Comparison of ENCODE assay signal across 9 cellular contexts in genomic region chr18:63676526-63676925, GRCh38. TPM values are rescaled to one million over a fixed set of nuclear protein-coding genes. Genes with fewer than 3 reads are reported as not detected.
DNase-seq lines count a peak whose midpoint lies in the region; ATAC-seq and TF ChIP-seq lines count a peak whose summit lies in the region.
"Had no signal": no experiment of that assay in that cellular context is flagged by ENCODE, and none has a peak within 500 bp of the region (broad histone marks: within the 10 kb centered on the region; RNA-seq: fewer than 3 reads in every experiment).

No MANE protein-coding gene starts in this region.

- peak; percentile 22 to 43 for DNase-seq in NOMO-1 (lab: John Stamatoyannopoulos, UW; ENCODE audit: unreplicated experiment in 2 of 2)
- DNase-seq in kidney epithelial cell (ENCODE audit: low read depth) = no peak
- DNase-seq in 8988T = no peak
- no peak for DNase-seq in transverse colon
- no peak for DNase-seq in NCI-H146 (lab: John Stamatoyannopoulos, UW)

- H3K36me3 ChIP-seq in kidney epithelial cell (ENCODE audit: control insufficient read depth, insufficient read depth, low read length) (no peaks in the 10 kb centered on the region), transverse colon (no peaks in the 10 kb centered on the region)

- in situ Hi-C loops in transverse colon (cut with MboI; ENCODE audit: low pct_ligation_motif_present in 1 of 4, low pct_unique_long_range_greater_than_20kb in 1 of 4, low sequenced_read_pairs in 3 of 4) = no loop called here

- TF ChIP-seq CTCF in kidney epithelial cell (IDR thresholded peaks at IDR 0.05; ENCODE audit: insufficient read depth, low read length, poor library complexity, severe bottlenecking) = peak; percentile 45
- peak in 1 of 5 experiments; percentile 5 for TF ChIP-seq CTCF in transverse colon (IDR thresholded peaks at IDR 0.05)

- no peak for TF ChIP-seq EP300 in transverse colon (IDR thresholded peaks at IDR 0.05; ENCODE audit: low read depth)

- H3K27me3 ChIP-seq in kidney epithelial cell (ENCODE audit: control insufficient read depth, insufficient read depth, low read length) (no peaks in the 10 kb centered on the region), transverse colon (no peaks in the 10 kb centered on the region)

- TF ChIP-seq POLR2A in transverse colon (IDR thresholded peaks at IDR 0.05) = no peak

- intact Hi-C loops in transverse colon (cut with DNase I; ENCODE audit: low total_unique reads) = loop anchor here (2.0 kb wide), 1 partner anchor 52 kb away; no protein-coding TSS in a partner anchor

- WGBS in transverse colon (ENCODE audit: low coverage in 1 of 2), 2 donors = 22 to 26% methylated on average over 4 of the region's 4 CpGs

- H3K9me3 ChIP-seq in transverse colon = no peaks in the 10 kb centered on the region

- H3K4me1 ChIP-seq in transverse colon = no peaks in the 10 kb centered on the region

- ATAC-seq in GM18520 (IDR thresholded peaks at IDR 0.05; ENCODE audit: unreplicated experiment) (peak; percentile 63), HG02798 (IDR thresholded peaks at IDR 0.05; ENCODE audit: poor library complexity, unreplicated experiment) (peak; percentile 71)

- no peak overlapping the region for H3K27ac ChIP-seq in transverse colon

- H3K4me3 ChIP-seq in kidney epithelial cell (ENCODE audit: low read depth, low read length) (no peak overlapping the region), transverse colon (no peak overlapping the region)

RNA-seq across cellular contexts. Expression of gene SERPINB3, which starts 14.8 kb away (rescaled TPM):
- not detected in 2 replicates for total RNA-seq in kidney epithelial cell
- not detected for total RNA-seq in transverse colon
- total RNA-seq: T-helper 1 cell treated with Interleukin-12 subunit alpha and Interleukin-12 subunit beta and Interleukin-4 antibody, amounts not matched to agents 30 ng/mL and 1 ng/mL, for 36 hours had no signal

RNA-seq across cellular contexts. Expression of gene SERPINB11, which starts 26.2 kb away (rescaled TPM):
- total RNA-seq in kidney epithelial cell = not detected in 2 replicates
- total RNA-seq in transverse colon = not detected
- total RNA-seq: T-helper 1 cell treated with Interleukin-12 subunit alpha and Interleukin-12 subunit beta and Interleukin-4 antibody, amounts not matched to agents 30 ng/mL and 1 ng/mL, for 36 hours had no signal

RNA-seq across cellular contexts. Expression of gene SERPINB4, which starts 32.5 kb away (rescaled TPM):
- total RNA-seq in kidney epithelial cell (not detected in 2 replicates), transverse colon (not detected)
- total RNA-seq: T-helper 1 cell treated with Interleukin-12 subunit alpha and Interleukin-12 subunit beta and Interleukin-4 antibody, amounts not matched to agents 30 ng/mL and 1 ng/mL, for 36 hours; urinary bladder had no signal

Comparison
In these comparisons a context has a peak if more than half of its experiments do, and no peak if none do; other contexts are left out.
1. DNase-seq: peak in NOMO-1 (2 of 2); none in kidney epithelial cell (single experiment), 8988T (single experiment), transverse colon (single experiment) and NCI-H146 (single experiment).